ENCODE assay signal across 1 cellular context in genomic region chr7:139828446-139828845, GRCh38.
TF ChIP-seq lines count a peak whose summit lies in the region.

No MANE protein-coding gene starts in this region.

TF ChIP-seq in HepG2, 621 proteins besides CTCF, POLR2A, EP300 and RAD21:
- TF ChIP-seq SNAPC2 (CRISPR knock-in tag; IDR thresholded peaks at IDR 0.05) (no peak), SPEN (CRISPR knock-in tag; IDR thresholded peaks at IDR 0.05; ENCODE audit: low read depth) (no peak), ZNF607 (CRISPR knock-in tag; IDR thresholded peaks at IDR 0.05; ENCODE audit: borderline replicate concordance) (no peak), MEF2D (CRISPR knock-in tag; IDR thresholded peaks at IDR 0.05) (no peak), PAWR (CRISPR knock-in tag; IDR thresholded peaks at IDR 0.05; ENCODE audit: borderline replicate concordance) (no peak), RAD51 (IDR thresholded peaks at IDR 0.05; ENCODE audit: borderline replicate concordance) (no peak), MAZ (IDR thresholded peaks at IDR 0.05; ENCODE audit: borderline replicate concordance, low read depth, low read length) (no peak), MAZ (CRISPR knock-in tag; IDR thresholded peaks at IDR 0.05; ENCODE audit: low read depth) (no peak), ZNF614 (CRISPR knock-in tag; IDR thresholded peaks at IDR 0.05; ENCODE audit: borderline replicate concordance) (no peak), ZFP62 (CRISPR knock-in tag; IDR thresholded peaks at IDR 0.05) (no peak)
- TF ChIP-seq, protein P1, sequence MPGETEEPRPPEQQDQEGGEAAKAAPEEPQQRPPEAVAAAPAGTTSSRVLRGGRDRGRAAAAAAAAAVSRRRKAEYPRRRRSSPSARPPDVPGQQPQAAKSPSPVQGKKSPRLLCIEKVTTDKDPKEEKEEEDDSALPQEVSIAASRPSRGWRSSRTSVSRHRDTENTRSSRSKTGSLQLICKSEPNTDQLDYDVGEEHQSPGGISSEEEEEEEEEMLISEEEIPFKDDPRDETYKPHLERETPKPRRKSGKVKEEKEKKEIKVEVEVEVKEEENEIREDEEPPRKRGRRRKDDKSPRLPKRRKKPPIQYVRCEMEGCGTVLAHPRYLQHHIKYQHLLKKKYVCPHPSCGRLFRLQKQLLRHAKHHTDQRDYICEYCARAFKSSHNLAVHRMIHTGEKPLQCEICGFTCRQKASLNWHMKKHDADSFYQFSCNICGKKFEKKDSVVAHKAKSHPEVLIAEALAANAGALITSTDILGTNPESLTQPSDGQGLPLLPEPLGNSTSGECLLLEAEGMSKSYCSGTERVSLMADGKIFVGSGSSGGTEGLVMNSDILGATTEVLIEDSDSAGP (CRISPR knock-in tag; IDR thresholded peaks at IDR 0.05; ENCODE audit: borderline replicate concordance) = no peak
TF ChIP-seq in HepG2: peak in this region for 0.
